ENCODE assay signal across 1 cellular context in the genomic region with DNA sequence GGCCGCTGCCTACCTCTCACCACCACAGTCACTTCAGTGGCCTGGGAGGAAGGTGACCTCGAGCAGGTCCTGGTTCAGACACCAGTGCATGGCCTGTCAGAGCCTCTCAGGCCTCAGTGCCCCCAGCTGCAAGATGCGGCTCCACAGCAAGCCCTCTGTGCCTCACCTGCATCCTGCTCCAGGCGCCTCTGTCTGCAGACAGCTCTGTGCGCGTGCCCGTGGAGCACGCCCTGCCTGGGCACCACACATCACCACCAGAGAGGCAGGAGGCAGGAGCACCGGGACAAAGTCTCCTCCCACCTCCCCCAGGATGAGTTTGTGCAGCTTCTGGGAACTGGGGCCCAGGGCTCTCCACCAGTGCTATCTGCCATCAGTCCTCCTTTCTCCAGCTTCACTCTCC.
TF ChIP-seq lines count a peak whose summit lies in the region.

No MANE protein-coding gene starts in this region.

TF ChIP-seq in SK-N-SH treated with all-trans-retinoic acid at 6 μM for 48 hours, 23 proteins besides CTCF, POLR2A, EP300 and RAD21 (continued from another document):
- TF ChIP-seq, protein P1, sequence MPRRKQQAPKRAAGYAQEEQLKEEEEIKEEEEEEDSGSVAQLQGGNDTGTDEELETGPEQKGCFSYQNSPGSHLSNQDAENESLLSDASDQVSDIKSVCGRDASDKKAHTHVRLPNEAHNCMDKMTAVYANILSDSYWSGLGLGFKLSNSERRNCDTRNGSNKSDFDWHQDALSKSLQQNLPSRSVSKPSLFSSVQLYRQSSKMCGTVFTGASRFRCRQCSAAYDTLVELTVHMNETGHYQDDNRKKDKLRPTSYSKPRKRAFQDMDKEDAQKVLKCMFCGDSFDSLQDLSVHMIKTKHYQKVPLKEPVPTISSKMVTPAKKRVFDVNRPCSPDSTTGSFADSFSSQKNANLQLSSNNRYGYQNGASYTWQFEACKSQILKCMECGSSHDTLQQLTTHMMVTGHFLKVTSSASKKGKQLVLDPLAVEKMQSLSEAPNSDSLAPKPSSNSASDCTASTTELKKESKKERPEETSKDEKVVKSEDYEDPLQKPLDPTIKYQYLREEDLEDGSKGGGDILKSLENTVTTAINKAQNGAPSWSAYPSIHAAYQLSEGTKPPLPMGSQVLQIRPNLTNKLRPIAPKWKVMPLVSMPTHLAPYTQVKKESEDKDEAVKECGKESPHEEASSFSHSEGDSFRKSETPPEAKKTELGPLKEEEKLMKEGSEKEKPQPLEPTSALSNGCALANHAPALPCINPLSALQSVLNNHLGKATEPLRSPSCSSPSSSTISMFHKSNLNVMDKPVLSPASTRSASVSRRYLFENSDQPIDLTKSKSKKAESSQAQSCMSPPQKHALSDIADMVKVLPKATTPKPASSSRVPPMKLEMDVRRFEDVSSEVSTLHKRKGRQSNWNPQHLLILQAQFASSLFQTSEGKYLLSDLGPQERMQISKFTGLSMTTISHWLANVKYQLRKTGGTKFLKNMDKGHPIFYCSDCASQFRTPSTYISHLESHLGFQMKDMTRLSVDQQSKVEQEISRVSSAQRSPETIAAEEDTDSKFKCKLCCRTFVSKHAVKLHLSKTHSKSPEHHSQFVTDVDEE (CRISPR knock-in tag; IDR thresholded peaks at IDR 0.05), result no peak
- TF ChIP-seq ZFP30 (CRISPR knock-in tag; IDR thresholded peaks at IDR 0.05) (no peak), ESRRG (CRISPR knock-in tag; IDR thresholded peaks at IDR 0.05) (no peak), ZC3H10 (CRISPR knock-in tag; IDR thresholded peaks at IDR 0.05) (no peak), CSDC2 (CRISPR knock-in tag; IDR thresholded peaks at IDR 0.05) (no peak), PPARA (CRISPR knock-in tag; IDR thresholded peaks at IDR 0.05; ENCODE audit: borderline replicate concordance) (no peak)
